In genomic region chr6:39530201-39530759, GRCh38 we compare ENCODE assay signal across 9 cellular contexts.
A peak's percentile ranks its signal among the peaks of the same experiment; 100 is the strongest.
DNase-seq lines count a peak whose midpoint lies in the region; ATAC-seq and TF ChIP-seq lines count a peak whose summit lies in the region.
"Had no signal": no experiment of that assay in that cellular context is flagged by ENCODE, and none has a peak within 500 bp of the region (broad histone marks: within the 10 kb centered on the region; RNA-seq: fewer than 3 reads in every experiment).

No MANE protein-coding gene starts in this region.

- no peak overlapping the region for H3K4me3 ChIP-seq in MG63
- H3K4me3 ChIP-seq: mucosa of descending colon had no signal

- H3K36me3 Mint-ChIP-seq in nephron progenitor cell (ENCODE audit: low read depth): peaks cover 9% of the 10 kb centered on the region

- no peaks in the 10 kb centered on the region for H3K4me1 Mint-ChIP-seq in nephron progenitor cell

- H3K27ac Mint-ChIP-seq in nephron progenitor cell: no peak overlapping the region

- H3K27me3 Mint-ChIP-seq in nephron progenitor cell (ENCODE audit: low read depth, poor library complexity): peaks cover 2% of the 10 kb centered on the region

- no peak for TF ChIP-seq CTCF in nephron progenitor cell (IDR thresholded peaks at IDR 0.05)

- ATAC-seq in GM18519 (IDR thresholded peaks at IDR 0.05; ENCODE audit: low FRiP score, unreplicated experiment) (peak; percentile 96), GM21737 (IDR thresholded peaks at IDR 0.05; ENCODE audit: unreplicated experiment) (peak; percentile 95)
- ATAC-seq: mucosa of descending colon had no signal

- H3K36me3 ChIP-seq in MG63: no peaks in the 10 kb centered on the region

- peak; percentile 9 for DNase-seq in MG63
- DNase-seq in kidney tubule cell (ENCODE audit: low spot score): peak; percentile 71
- DNase-seq in stimulated activated CD4-positive, alpha-beta T cell treated with anti-CD3 and anti-CD28 coated beads, Interleukin-12 subunit alpha, Interleukin-12 subunit beta, amount 100 ng/mL, for 4 hours: no peak
- no peak for DNase-seq in T-helper 9 cell
- DNase-seq in NCI-H1092 (lab: John Stamatoyannopoulos, UW): no peak
- DNase-seq in nephron progenitor cell: no peak

- no peak overlapping the region for H3K4me3 Mint-ChIP-seq in nephron progenitor cell

- no peaks in the 10 kb centered on the region for H3K9me3 ChIP-seq in MG63
- H3K9me3 ChIP-seq: mucosa of descending colon had no signal

- H3K27me3 ChIP-seq in MG63: no peaks in the 10 kb centered on the region

- H3K9me3 Mint-ChIP-seq in nephron progenitor cell: peaks cover 30% of the 10 kb centered on the region

Comparison
In these comparisons a context has a peak if more than half of its experiments do, and no peak if none do; other contexts are left out.
1. DNase-seq: peak in MG63 (single experiment) and kidney tubule cell (single experiment); none in stimulated activated CD4-positive, alpha-beta T cell treated with anti-CD3 and anti-CD28 coated beads, Interleukin-12 subunit alpha, Interleukin-12 subunit beta, amount 100 ng/mL, for 4 hours (single experiment), T-helper 9 cell (single experiment), NCI-H1092 (single experiment) and nephron progenitor cell (single experiment).